In the genomic region with DNA sequence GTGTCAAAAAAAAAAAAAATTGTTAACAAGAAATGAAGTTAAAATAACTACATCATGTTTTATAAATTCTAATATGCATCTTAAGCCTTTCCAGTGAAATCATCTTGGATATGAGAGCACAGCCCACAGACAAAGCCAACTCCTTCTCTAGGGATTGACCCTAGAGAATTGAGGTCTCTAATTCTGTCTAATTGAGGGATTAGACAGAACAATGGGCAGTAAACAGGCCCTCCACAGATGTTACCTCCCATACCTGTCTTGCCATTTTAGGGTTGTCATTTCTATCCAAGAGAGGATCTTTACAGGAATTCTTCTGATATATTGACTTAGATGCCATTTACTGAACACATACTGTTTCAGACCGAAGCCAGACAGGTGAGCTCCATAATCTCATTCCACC, we compare ENCODE assay signal across 36 cellular contexts. TPM values are rescaled to one million over a fixed set of nuclear protein-coding genes. Genes with fewer than 3 reads are reported as not detected.
"Had no signal": no experiment of that assay in that cellular context is flagged by ENCODE, and none has a peak within 500 bp of the region (broad histone marks: within the 10 kb centered on the region; RNA-seq: fewer than 3 reads in every experiment).

No MANE protein-coding gene starts in this region.

- H3K27ac Mint-ChIP-seq: activated B cell treated with CpG ODN at 0.5 μM for 24 hours; activated CD4-positive, alpha-beta memory T cell treated with anti-CD3 and anti-CD28 coated beads for 36 hours; activated CD4-positive, alpha-beta T cell treated with anti-CD3 and anti-CD28 coated beads, Interleukin-2, amount 10 ng/mL, durations not matched to agents 24 days and 14 days; activated CD8-positive, alpha-beta T cell treated with anti-CD3 and anti-CD28 coated beads for 36 hours; activated naive CD4-positive, alpha-beta T cell treated with anti-CD3 and anti-CD28 coated beads for 36 hours; activated naive CD4-positive, alpha-beta T cell treated with anti-CD3 and anti-CD28 coated beads, Interleukin-2, amount 50 U/mL, for 72 hours; activated naive CD8-positive, alpha-beta T cell treated with anti-CD3 and anti-CD28 coated beads for 36 hours; activated T-cell treated with anti-CD3 and anti-CD28 coated beads, Interleukin-2, amount 50 U/mL, for 72 hours; activated T-helper 1 cell treated with anti-CD3 and anti-CD28 coated beads, Interleukin-12 subunit alpha, Interleukin-12 subunit beta, Interleukin-2, Interleukin-4 antibody, amounts not matched to agents 30 ng/mL and 10 ng/mL and 1 ng/mL, durations not matched to agents 14 hours and 24 hours and 36 hours; activated T-helper 17 cell treated with anti-CD3 and anti-CD28 coated beads, Interleukin-2, amount 50 U/mL, for 72 hours; T-helper 1 cell treated with Interleukin-12 subunit alpha and Interleukin-12 subunit beta and Interleukin-4 antibody, amounts not matched to agents 30 μg/mL and 1 μg/mL, for 36 hours; T-helper 2 cell treated with Interferon-gamma antibody and Interleukin-4, amounts not matched to agents 5 μg/mL and 100 μg/mL, for 36 hours had no signal

- DNase-seq: activated B cell treated with CpG ODN at 0.5 μM for 24 hours; activated CD4-positive, alpha-beta memory T cell treated with anti-CD3 and anti-CD28 coated beads for 36 hours; activated CD4-positive, alpha-beta T cell treated with anti-CD3 and anti-CD28 coated beads for 4 hours; activated CD4-positive, alpha-beta T cell treated with anti-CD3 and anti-CD28 coated beads, Interleukin-2, amount 10 ng/mL, durations not matched to agents 24 days and 14 days; activated CD4-positive, alpha-beta T cell treated with anti-CD3 and anti-CD28 coated beads, Interleukin-2, amount 50 U/mL, for 1 hour; activated CD4-positive, alpha-beta T cell treated with anti-CD3 and anti-CD28 coated beads, Interleukin-2, amount 50 U/mL, for 4 hours; activated CD4-positive, CD25-positive, alpha-beta regulatory T cell treated with anti-CD3 and anti-CD28 coated beads, Interleukin-2, amount 50 U/mL, for 72 hours; activated CD8-positive, alpha-beta memory T cell treated with anti-CD3 and anti-CD28 coated beads, Interleukin-2, amount 50 U/mL, for 4 hours; activated CD8-positive, alpha-beta T cell treated with anti-CD3 and anti-CD28 coated beads for 36 hours; activated effector memory CD4-positive, alpha-beta T cell treated with anti-CD3 and anti-CD28 coated beads, Interleukin-2, amount 50 U/mL, for 16 hours; activated gamma-delta T cell treated with Interleukin-2 at 50 U/mL for 16 hours; activated naive CD4-positive, alpha-beta T cell; activated naive CD4-positive, alpha-beta T cell treated with anti-CD3 and anti-CD28 coated beads for 36 hours; activated naive CD4-positive, alpha-beta T cell treated with anti-CD3 and anti-CD28 coated beads, Interleukin-2, amount 50 U/mL, for 16 hours; activated naive CD8-positive, alpha-beta T cell treated with anti-CD3 and anti-CD28 coated beads for 36 hours; activated T-cell treated with anti-CD3 and anti-CD28 coated beads for 4 hours; activated T-cell treated with anti-CD3 and anti-CD28 coated beads, Interleukin-2, amount 50 U/mL, for 1 hour; activated T-cell treated with anti-CD3 and anti-CD28 coated beads, Interleukin-2, amount 50 U/mL, for 4 hours; activated T-cell treated with anti-CD3 and anti-CD28 coated beads, Interleukin-2, amount 50 U/mL, for 72 hours; amygdala; anterior cingulate cortex; brain microvascular endothelial cell; central memory CD4-positive, alpha-beta T cell; T-helper 2 cell; T-helper 9 cell had no signal

- H3K9me3 Mint-ChIP-seq: activated B cell treated with CpG ODN at 0.5 μM for 24 hours; activated CD4-positive, alpha-beta memory T cell treated with anti-CD3 and anti-CD28 coated beads for 36 hours; activated CD4-positive, alpha-beta T cell treated with anti-CD3 and anti-CD28 coated beads, Interleukin-2, amount 10 ng/mL, durations not matched to agents 24 days and 14 days; activated CD8-positive, alpha-beta T cell treated with anti-CD3 and anti-CD28 coated beads for 36 hours; activated naive CD4-positive, alpha-beta T cell treated with anti-CD3 and anti-CD28 coated beads for 36 hours; activated naive CD4-positive, alpha-beta T cell treated with anti-CD3 and anti-CD28 coated beads, Interleukin-2, amount 50 U/mL, for 72 hours; activated naive CD8-positive, alpha-beta T cell treated with anti-CD3 and anti-CD28 coated beads for 36 hours; activated T-cell treated with anti-CD3 and anti-CD28 coated beads, Interleukin-2, amount 50 U/mL, for 4 hours; activated T-cell treated with anti-CD3 and anti-CD28 coated beads, Interleukin-2, amount 50 U/mL, for 72 hours; activated T-helper 1 cell treated with anti-CD3 and anti-CD28 coated beads, Interleukin-12 subunit alpha, Interleukin-12 subunit beta, Interleukin-2, Interleukin-4 antibody, amounts not matched to agents 30 ng/mL and 10 ng/mL and 1 ng/mL, durations not matched to agents 14 hours and 24 hours and 36 hours; activated T-helper 17 cell treated with anti-CD3 and anti-CD28 coated beads, Interleukin-2, amount 50 U/mL, for 72 hours; T-helper 1 cell treated with Interleukin-12 subunit alpha and Interleukin-12 subunit beta and Interleukin-4 antibody, amounts not matched to agents 30 μg/mL and 1 μg/mL, for 36 hours; T-helper 2 cell treated with Interferon-gamma antibody and Interleukin-4, amounts not matched to agents 5 μg/mL and 100 μg/mL, for 36 hours had no signal

- H3K4me1 ChIP-seq: ascending aorta, breast epithelium had no signal

- H3K4me1 Mint-ChIP-seq: activated CD4-positive, alpha-beta T cell treated with anti-CD3 and anti-CD28 coated beads, Interleukin-2, amount 10 ng/mL, durations not matched to agents 24 days and 14 days; activated naive CD8-positive, alpha-beta T cell treated with anti-CD3 and anti-CD28 coated beads for 36 hours; activated T-helper 17 cell treated with anti-CD3 and anti-CD28 coated beads, Interleukin-2, amount 50 U/mL, for 72 hours had no signal

- FAIRE-seq: colon, TTC549 had no signal

- H3K4me3 Mint-ChIP-seq: activated B cell treated with CpG ODN at 0.5 μM for 24 hours; activated CD4-positive, alpha-beta memory T cell treated with anti-CD3 and anti-CD28 coated beads for 36 hours; activated CD4-positive, alpha-beta T cell treated with anti-CD3 and anti-CD28 coated beads, Interleukin-2, amount 10 ng/mL, durations not matched to agents 24 days and 14 days; activated CD8-positive, alpha-beta T cell treated with anti-CD3 and anti-CD28 coated beads for 36 hours; activated naive CD4-positive, alpha-beta T cell treated with anti-CD3 and anti-CD28 coated beads for 36 hours; activated naive CD8-positive, alpha-beta T cell treated with anti-CD3 and anti-CD28 coated beads for 36 hours; activated T-cell treated with anti-CD3 and anti-CD28 coated beads, Interleukin-2, amount 50 U/mL, for 4 hours; activated T-cell treated with anti-CD3 and anti-CD28 coated beads, Interleukin-2, amount 50 U/mL, for 72 hours; activated T-helper 1 cell treated with anti-CD3 and anti-CD28 coated beads, Interleukin-12 subunit alpha, Interleukin-12 subunit beta, Interleukin-2, Interleukin-4 antibody, amounts not matched to agents 30 ng/mL and 10 ng/mL and 1 ng/mL, durations not matched to agents 14 hours and 24 hours and 36 hours; activated T-helper 17 cell treated with anti-CD3 and anti-CD28 coated beads, Interleukin-2, amount 50 U/mL, for 72 hours; T-helper 1 cell treated with Interleukin-12 subunit alpha and Interleukin-12 subunit beta and Interleukin-4 antibody, amounts not matched to agents 30 μg/mL and 1 μg/mL, for 36 hours; T-helper 2 cell treated with Interferon-gamma antibody and Interleukin-4, amounts not matched to agents 5 μg/mL and 100 μg/mL, for 36 hours had no signal

- H3K36me3 Mint-ChIP-seq: activated CD4-positive, alpha-beta memory T cell treated with anti-CD3 and anti-CD28 coated beads for 36 hours; activated naive CD4-positive, alpha-beta T cell treated with anti-CD3 and anti-CD28 coated beads, Interleukin-2, amount 50 U/mL, for 72 hours; activated naive CD8-positive, alpha-beta T cell treated with anti-CD3 and anti-CD28 coated beads for 36 hours had no signal

- H3K27me3 Mint-ChIP-seq: activated CD4-positive, alpha-beta T cell treated with anti-CD3 and anti-CD28 coated beads, Interleukin-2, amount 10 ng/mL, durations not matched to agents 24 days and 14 days; activated CD8-positive, alpha-beta T cell treated with anti-CD3 and anti-CD28 coated beads for 36 hours had no signal

- H3K27ac ChIP-seq: ascending aorta, brain microvascular endothelial cell, breast epithelium, VCaP had no signal

- H3K27me3 ChIP-seq: ascending aorta, brain microvascular endothelial cell, breast epithelium had no signal

- ATAC-seq: activated CD8-positive, alpha-beta T cell treated with anti-CD3 and anti-CD28 coated beads for 36 hours; activated naive CD4-positive, alpha-beta T cell treated with anti-CD3 and anti-CD28 coated beads, Interleukin-2, amount 50 U/mL, for 72 hours; activated T-cell treated with anti-CD3 and anti-CD28 coated beads, Interleukin-2, amount 50 U/mL, for 4 hours; activated T-cell treated with anti-CD3 and anti-CD28 coated beads, Interleukin-2, amount 50 U/mL, for 72 hours; activated T-helper 17 cell treated with anti-CD3 and anti-CD28 coated beads, Interleukin-2, amount 50 U/mL, for 72 hours had no signal

- H3K36me3 ChIP-seq: ascending aorta, brain microvascular endothelial cell, breast epithelium had no signal

- H3K9me3 ChIP-seq: ascending aorta, breast epithelium had no signal

- H3K4me3 ChIP-seq: ascending aorta, breast epithelium had no signal

RNA-seq across cellular contexts. Expression of a gene that starts 42.3 kb away (rescaled TPM):
- total RNA-seq: activated B cell treated with CpG ODN at 0.5 μM for 24 hours; activated CD4-positive, alpha-beta memory T cell treated with anti-CD3 and anti-CD28 coated beads for 36 hours; activated CD4-positive, alpha-beta T cell treated with anti-CD3 and anti-CD28 coated beads, Interleukin-2, amount 10 ng/mL, durations not matched to agents 24 days and 14 days; activated CD8-positive, alpha-beta memory T cell treated with anti-CD3 and anti-CD28 coated beads for 36 hours; activated CD8-positive, alpha-beta T cell treated with anti-CD3 and anti-CD28 coated beads for 36 hours; activated naive CD4-positive, alpha-beta T cell treated with anti-CD3 and anti-CD28 coated beads for 36 hours; activated naive CD4-positive, alpha-beta T cell treated with anti-CD3 and anti-CD28 coated beads, Interleukin-2, amount 50 U/mL, for 72 hours; activated naive CD8-positive, alpha-beta T cell treated with anti-CD3 and anti-CD28 coated beads for 36 hours; activated T-cell treated with anti-CD3 and anti-CD28 coated beads, Interleukin-2, amount 50 U/mL, for 4 hours; activated T-cell treated with anti-CD3 and anti-CD28 coated beads, Interleukin-2, amount 50 U/mL, for 72 hours; activated T-helper 1 cell treated with anti-CD3 and anti-CD28 coated beads, Interleukin-12 subunit alpha, Interleukin-12 subunit beta, Interleukin-2, Interleukin-4 antibody, amounts not matched to agents 30 ng/mL and 10 ng/mL and 1 ng/mL, durations not matched to agents 14 hours and 24 hours and 36 hours; activated T-helper 17 cell treated with anti-CD3 and anti-CD28 coated beads, Interleukin-2, amount 50 U/mL, for 72 hours; ascending aorta; breast epithelium had no signal
